ENCODE assay signal across 8 cellular contexts in genomic region chr2:69305712-69306611, GRCh38.
DNase-seq lines count a peak whose midpoint lies in the region; ATAC-seq and TF ChIP-seq lines count a peak whose summit lies in the region.

No MANE protein-coding gene starts in this region.

- no CpG with 5 or more reads among the region's 32 CpGs for WGBS in trophoblast cell (ENCODE audit: extremely low coverage, insufficient coverage, insufficient read length)

- H4K8ac ChIP-seq in trophoblast cell (ENCODE audit: low read depth, low read length) = peak overlapping the region; percentile 70

- peak overlapping the region; percentile 52 for H4K12ac ChIP-seq in trophoblast cell (ENCODE audit: low read depth, low read length)

- no peak for TF ChIP-seq CTCF in Peyer's patch (IDR thresholded peaks at IDR 0.05)
- no peak for TF ChIP-seq CTCF in fibroblast of the aortic adventitia (IDR thresholded peaks at IDR 0.05; ENCODE audit: insufficient read depth, low read length)

- peak overlapping the region; percentile 81 for H3K4me2 ChIP-seq in trophoblast cell (ENCODE audit: low read length)

- H4K91ac ChIP-seq in trophoblast cell (ENCODE audit: low read depth, low read length) = peak overlapping the region; percentile 41

- peaks cover 0 to 4% (median 0%) of the 10 kb centered on the region in 4 donors for H3K9me3 ChIP-seq in Peyer's patch
- H3K9me3 ChIP-seq in trophoblast cell (ENCODE audit: insufficient read depth, low read depth, low read length) = peaks cover 8% of the 10 kb centered on the region

- no peak overlapping the region for H2BK12ac ChIP-seq in trophoblast cell (ENCODE audit: low read length)

- peak overlapping the region; percentile 47 for H2AFZ ChIP-seq in trophoblast cell (ENCODE audit: insufficient read depth, low read length, poor library complexity)

- H3K4ac ChIP-seq in trophoblast cell (ENCODE audit: low read depth, low read length) = no peak overlapping the region

- peaks cover 4 to 48% (median 12%) of the 10 kb centered on the region in 4 donors for H3K4me1 ChIP-seq in Peyer's patch
- peaks cover 3 to 17% of the 10 kb centered on the region in 2 experiments for H3K4me1 ChIP-seq in trophoblast cell (ENCODE audit: control insufficient read depth in 1 of 2, insufficient read depth in 2 of 2, low read length in 2 of 2)

- no peak for TF ChIP-seq POLR2A in Peyer's patch (IDR thresholded peaks at IDR 0.05)

- no peak overlapping the region for H2BK120ac ChIP-seq in trophoblast cell (ENCODE audit: insufficient read depth, low read length, poor library complexity)

- no peak overlapping the region for H2BK5ac ChIP-seq in trophoblast cell (ENCODE audit: low read depth, low read length, poor library complexity)

- no peak overlapping the region for H3K23ac ChIP-seq in trophoblast cell (ENCODE audit: low read length)

- H3K4me3 ChIP-seq in Peyer's patch (peak overlapping the region; percentile 42 to 64 (median 57)), fibroblast of the aortic adventitia (ENCODE audit: low read depth, low read length) (peak overlapping the region; percentile 66), trophoblast cell (ENCODE audit: low read depth, low read length) (peak overlapping the region; percentile 67)

- ATAC-seq in GM21717 (IDR thresholded peaks at IDR 0.05; ENCODE audit: unreplicated experiment) = no peak

- no peak overlapping the region for H2AK5ac ChIP-seq in trophoblast cell (ENCODE audit: low read length)

- no peak overlapping the region for H3K9ac ChIP-seq in trophoblast cell (ENCODE audit: low read length)

- H3K14ac ChIP-seq in trophoblast cell (ENCODE audit: low read length) = peak overlapping the region; percentile 33

- H3K36me3 ChIP-seq in Peyer's patch = no peaks in the 10 kb centered on the region
- peaks cover 0 to 3% of the 10 kb centered on the region in 2 experiments for H3K36me3 ChIP-seq in trophoblast cell (ENCODE audit: control insufficient read depth in 1 of 2, insufficient read depth in 2 of 2, low read length in 2 of 2)

- peaks cover 5% of the 10 kb centered on the region for H3K79me1 ChIP-seq in trophoblast cell (ENCODE audit: low read length)

- peaks cover 2% of the 10 kb centered on the region for H3K79me2 ChIP-seq in trophoblast cell (ENCODE audit: control insufficient read depth, insufficient read depth, low read length, poor library complexity)

- H3K27ac ChIP-seq in Peyer's patch (peak overlapping the region; percentile 40 to 90 (median 66)), trophoblast cell (ENCODE audit: low read depth, low read length) (no peak overlapping the region)

- DNase-seq in D341Med (ENCODE audit: low spot score) = peak; percentile 45
- no peak for DNase-seq in Peyer's patch
- DNase-seq in fibroblast of the aortic adventitia (ENCODE audit: low read depth) = peak; percentile 48
- DNase-seq in trophoblast cell = peak in 1 of 2 donors; percentile 21
- DNase-seq in HT-29 (ENCODE audit: low spot score) = no peak
- DNase-seq in NCI-H2196 treated with DMSO at 0.1 percent for 48 hours (lab: John Stamatoyannopoulos, UW; ENCODE audit: unreplicated experiment) = no peak
- no peak for DNase-seq in SIG-M5 treated with dmso at 0.1 percent for 504 hours (lab: John Stamatoyannopoulos, UW; ENCODE audit: unreplicated experiment)

- H3K18ac ChIP-seq in trophoblast cell (ENCODE audit: low read length) = peak overlapping the region; percentile 9

- H3K27me3 ChIP-seq in Peyer's patch (no peaks in the 10 kb centered on the region), trophoblast cell (ENCODE audit: insufficient read depth, low read length) (no peaks in the 10 kb centered on the region)

Comparison
In these comparisons a context has a peak if more than half of its experiments do, and no peak if none do; other contexts are left out.
1. DNase-seq: peak in D341Med (single experiment) and fibroblast of the aortic adventitia (single experiment); none in Peyer's patch (0 of 3), HT-29 (single experiment), NCI-H2196 treated with DMSO at 0.1 percent for 48 hours (single experiment) and SIG-M5 treated with dmso at 0.1 percent for 504 hours (single experiment).
2. Peak in every context shown above with its lines, with median percentiles within 50 percentile points of each other: H3K4me3 ChIP-seq.